Comparison of ENCODE assay signal across 7 cellular contexts in the genomic region with DNA sequence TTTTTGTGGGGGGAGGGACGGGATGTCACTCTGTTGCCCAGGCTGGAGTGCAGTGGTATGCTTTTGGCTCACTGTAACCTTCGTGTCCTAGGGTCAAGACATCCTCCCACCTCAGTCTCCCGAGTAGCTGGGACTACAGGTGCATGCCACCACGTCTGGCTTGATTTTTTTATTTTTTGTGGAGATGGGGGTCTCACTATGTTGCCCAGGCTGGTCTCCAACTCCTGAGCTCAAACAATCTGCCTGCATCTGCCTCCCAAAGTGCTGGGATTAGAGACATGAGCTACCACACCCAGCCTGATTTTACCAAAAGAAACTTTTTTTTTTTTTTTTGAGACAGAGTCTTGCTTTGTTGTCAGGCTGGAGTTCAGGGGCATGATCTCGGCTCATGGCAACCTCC. TPM values are rescaled to one million over a fixed set of nuclear protein-coding genes. Genes with fewer than 3 reads are reported as not detected.
A peak's percentile ranks its signal among the peaks of the same experiment; 100 is the strongest.
DNase-seq lines count a peak whose midpoint lies in the region; ATAC-seq and TF ChIP-seq lines count a peak whose summit lies in the region.
"Not testable (repeated sequence)": the region's sequence is repeated elsewhere in the genome, so short reads cannot be mapped to it uniquely, and the experiment has no call there.

No MANE protein-coding gene starts in this region.

- H3K79me2 ChIP-seq in trophoblast cell (ENCODE audit: control insufficient read depth, insufficient read depth, low read length, poor library complexity): peaks cover 15% of the 10 kb centered on the region

- H2AFZ ChIP-seq in trophoblast cell (ENCODE audit: insufficient read depth, low read length, poor library complexity): not testable (repeated sequence)

- intact Hi-C loops in CD4-positive, alpha-beta T cell (cut with DNase I, micrococcal nuclease); activated B cell treated with CpG ODN at 0.5 μM for 24 hours (cut with micrococcal nuclease); dendritic cell treated with granulocyte-macrophage colony-stimulating factor and Interleukin-4, amounts not matched to agents 40 ng/mL and 50 ng/mL, for 4 days (cut with micrococcal nuclease); stomach (cut with DNase I; ENCODE audit: low total_unique reads): not testable (repeated sequence)

- H2BK5ac ChIP-seq in trophoblast cell (ENCODE audit: low read depth, low read length, poor library complexity): not testable (repeated sequence)

- not testable (repeated sequence) for H2BK12ac ChIP-seq in trophoblast cell (ENCODE audit: low read length)

- H3K27ac Mint-ChIP-seq in CD4-positive, alpha-beta T cell: peak overlapping the region; percentile 66
- H3K27ac Mint-ChIP-seq in IgD-negative memory B cell: peak overlapping the region; percentile 71 to 96 (median 79)
- H3K27ac Mint-ChIP-seq in activated B cell treated with CpG ODN at 0.5 μM for 24 hours: peak overlapping the region; percentile 78
- peak overlapping the region; percentile 17 for H3K27ac Mint-ChIP-seq in dendritic cell treated with granulocyte-macrophage colony-stimulating factor and Interleukin-4, amounts not matched to agents 40 ng/mL and 50 ng/mL, for 4 days
- peak overlapping the region; percentile 67 for H3K27ac Mint-ChIP-seq in memory B cell

- H3K27ac ChIP-seq in CD4-positive, alpha-beta T cell (ENCODE audit: low read depth, low read length); trophoblast cell (ENCODE audit: low read depth, low read length); stomach: not testable (repeated sequence)

- not testable (repeated sequence) for TF ChIP-seq CTCF in CD4-positive, alpha-beta T cell (IDR thresholded peaks at IDR 0.05); activated B cell treated with CpG ODN at 0.5 μM for 24 hours (IDR thresholded peaks at IDR 0.05); stomach (IDR thresholded peaks at IDR 0.05)

- no CpG with 5 or more reads among the region's 5 CpGs for WGBS in trophoblast cell (ENCODE audit: extremely low coverage, insufficient coverage, insufficient read length)
- 84 to 92% (median 91%) methylated on average over 5 of the region's 5 CpGs for WGBS in stomach, 5 donors

- not testable (repeated sequence) for H3K4me3 Mint-ChIP-seq in CD4-positive, alpha-beta T cell; activated B cell treated with CpG ODN at 0.5 μM for 24 hours; dendritic cell treated with granulocyte-macrophage colony-stimulating factor and Interleukin-4, amounts not matched to agents 40 ng/mL and 50 ng/mL, for 4 days; memory B cell
- peak overlapping the region in 2 of 4 donors; percentile 48 to 70 for H3K4me3 Mint-ChIP-seq in IgD-negative memory B cell

- not testable (repeated sequence) for H3K27me3 Mint-ChIP-seq in CD4-positive, alpha-beta T cell; IgD-negative memory B cell; activated B cell treated with CpG ODN at 0.5 μM for 24 hours; dendritic cell treated with granulocyte-macrophage colony-stimulating factor and Interleukin-4, amounts not matched to agents 40 ng/mL and 50 ng/mL, for 4 days; memory B cell

- peaks cover 61% of the 10 kb centered on the region for H3K4me1 Mint-ChIP-seq in CD4-positive, alpha-beta T cell (ENCODE audit: low read depth)
- H3K4me1 Mint-ChIP-seq in IgD-negative memory B cell (peaks cover 35 to 43% (median 41%) of the 10 kb centered on the region in 3 donors), activated B cell treated with CpG ODN at 0.5 μM for 24 hours (peaks cover 81% of the 10 kb centered on the region), memory B cell (peaks cover 29% of the 10 kb centered on the region)
- H3K4me1 Mint-ChIP-seq in dendritic cell treated with granulocyte-macrophage colony-stimulating factor and Interleukin-4, amounts not matched to agents 40 ng/mL and 50 ng/mL, for 4 days (ENCODE audit: low read depth): peaks cover 33% of the 10 kb centered on the region

- H3K27me3 ChIP-seq in CD4-positive, alpha-beta T cell (ENCODE audit: control insufficient read depth, insufficient read depth, low read length); trophoblast cell (ENCODE audit: insufficient read depth, low read length); stomach: not testable (repeated sequence)

- not testable (repeated sequence) for H3K18ac ChIP-seq in trophoblast cell (ENCODE audit: low read length)

- H2BK120ac ChIP-seq in trophoblast cell (ENCODE audit: insufficient read depth, low read length, poor library complexity): not testable (repeated sequence)

- H3K36me3 ChIP-seq in trophoblast cell (ENCODE audit: control insufficient read depth in 1 of 2, insufficient read depth in 2 of 2, low read length in 2 of 2) (peaks cover 13 to 18% of the 10 kb centered on the region in 2 experiments), stomach (peaks cover 0 to 29% (median 24%) of the 10 kb centered on the region in 4 donors)

- not testable (repeated sequence) for H3K9me3 Mint-ChIP-seq in CD4-positive, alpha-beta T cell; IgD-negative memory B cell; activated B cell treated with CpG ODN at 0.5 μM for 24 hours; dendritic cell treated with granulocyte-macrophage colony-stimulating factor and Interleukin-4, amounts not matched to agents 40 ng/mL and 50 ng/mL, for 4 days; memory B cell

- H3K9me3 ChIP-seq in CD4-positive, alpha-beta T cell (ENCODE audit: control insufficient read depth, low read length); trophoblast cell (ENCODE audit: insufficient read depth, low read depth, low read length); stomach: not testable (repeated sequence)

- not testable (repeated sequence) for TF ChIP-seq EP300 in stomach (IDR thresholded peaks at IDR 0.05)

- H4K8ac ChIP-seq in trophoblast cell (ENCODE audit: low read depth, low read length): not testable (repeated sequence)

- H3K23ac ChIP-seq in trophoblast cell (ENCODE audit: low read length): not testable (repeated sequence)

- H3K9ac ChIP-seq in trophoblast cell (ENCODE audit: low read length): not testable (repeated sequence)

- ATAC-seq in CD4-positive, alpha-beta T cell (ENCODE audit: poor library complexity); activated B cell treated with CpG ODN at 0.5 μM for 24 hours (ENCODE audit: low read depth); memory B cell (ENCODE audit: low read depth): not testable (repeated sequence)

- CTCF ChIA-PET in CD4-positive, alpha-beta T cell (lab: Charles Lee); activated B cell treated with CpG ODN at 0.5 μM for 24 hours (lab: Charles Lee): not testable (repeated sequence)

- H2AK5ac ChIP-seq in trophoblast cell (ENCODE audit: low read length): not testable (repeated sequence)

- H3K4me2 ChIP-seq in trophoblast cell (ENCODE audit: low read length): not testable (repeated sequence)

- H3K4me3 ChIP-seq in trophoblast cell (ENCODE audit: low read depth, low read length); stomach: not testable (repeated sequence)

- not testable (repeated sequence) for TF ChIP-seq POLR2A in stomach (IDR thresholded peaks at IDR 0.05)

- not testable (repeated sequence) for H3K79me1 ChIP-seq in trophoblast cell (ENCODE audit: low read length)

- not testable (repeated sequence) for H4K91ac ChIP-seq in trophoblast cell (ENCODE audit: low read depth, low read length)

- peaks cover 46% of the 10 kb centered on the region for H3K36me3 Mint-ChIP-seq in CD4-positive, alpha-beta T cell (ENCODE audit: low read depth)
- H3K36me3 Mint-ChIP-seq in IgD-negative memory B cell, memory B cell: not testable (repeated sequence)
- peaks cover 41% of the 10 kb centered on the region for H3K36me3 Mint-ChIP-seq in activated B cell treated with CpG ODN at 0.5 μM for 24 hours (ENCODE audit: low read depth)
- peaks cover 43% of the 10 kb centered on the region for H3K36me3 Mint-ChIP-seq in dendritic cell treated with granulocyte-macrophage colony-stimulating factor and Interleukin-4, amounts not matched to agents 40 ng/mL and 50 ng/mL, for 4 days (ENCODE audit: low read depth)

- peak overlapping the region; percentile 88 for H3K4ac ChIP-seq in trophoblast cell (ENCODE audit: low read depth, low read length)

- POLR2A ChIA-PET in CD4-positive, alpha-beta T cell (lab: Charles Lee): not testable (repeated sequence)
- POLR2A ChIA-PET in activated B cell treated with CpG ODN at 0.5 μM for 24 hours (lab: Charles Lee): interaction anchor here (0.7 to 4.1 kb wide), 3 partner anchors 8 to 102 kb away, joined by 3 to 19 read pairs (median 4); a partner anchor contains a TSS

- DNase-seq in CD4-positive, alpha-beta T cell; activated B cell treated with CpG ODN at 0.5 μM for 24 hours; memory B cell (ENCODE audit: low spot score in 2 of 2); trophoblast cell: not testable (repeated sequence)
- DNase-seq in stomach: peak; percentile 7

- not testable (repeated sequence) for H4K12ac ChIP-seq in trophoblast cell (ENCODE audit: low read depth, low read length)

- not testable (repeated sequence) for H3K14ac ChIP-seq in trophoblast cell (ENCODE audit: low read length)

- H3K4me1 ChIP-seq in trophoblast cell (ENCODE audit: control insufficient read depth in 1 of 2, insufficient read depth in 2 of 2, low read length in 2 of 2): not testable (repeated sequence)
- H3K4me1 ChIP-seq in stomach: peaks cover 19 to 86% (median 48%) of the 10 kb centered on the region in 4 donors

RNA-seq across cellular contexts. Expression of a gene that starts 10.0 kb away (rescaled TPM):
- 100 to 1,000 TPM; 105 to 109 TPM for total RNA-seq in CD4-positive, alpha-beta T cell
- polyA plus RNA-seq in IgD-negative memory B cell (81.5 TPM), stomach (10 to 100 TPM; 15.9 to 35.6 (median 24.2) TPM)
- total RNA-seq in activated B cell treated with CpG ODN at 0.5 μM for 24 hours (266 and 299 TPM in 2 replicates), stomach (100 to 1,000 TPM; 109 to 340 (median 207) TPM)
- 172 and 177 TPM in 2 replicates for polyA plus RNA-seq in trophoblast cell (2013)

Comparison
In these comparisons a context has a peak if more than half of its experiments do, and no peak if none do; other contexts are left out.
1. H3K27ac Mint-ChIP-seq: peak in every context shown above with its lines; median percentile 79 in IgD-negative memory B cell; 78 in activated B cell treated with CpG ODN at 0.5 μM for 24 hours; 67 in memory B cell; 66 in CD4-positive, alpha-beta T cell; 17 in dendritic cell treated with granulocyte-macrophage colony-stimulating factor and Interleukin-4, amounts not matched to agents 40 ng/mL and 50 ng/mL, for 4 days.